ENCODE assay signal across 1 cellular context in genomic region chr5:3031733-3032378, GRCh38.
TF ChIP-seq lines count a peak whose summit lies in the region.

No MANE protein-coding gene starts in this region.

TF ChIP-seq in H1, 55 proteins besides CTCF, POLR2A, EP300 and RAD21:
- TF ChIP-seq CEBPB (IDR thresholded peaks at IDR 0.05; ENCODE audit: low read depth, low read length) (no peak), TBP (IDR thresholded peaks at IDR 0.05; ENCODE audit: low read depth, low read length) (no peak), SUZ12 (IDR thresholded peaks at IDR 0.05; ENCODE audit: low read length) (no peak), FOSL1 (IDR thresholded peaks at IDR 0.05; ENCODE audit: insufficient read depth, low read depth, low read length) (no peak), KDM4A (IDR thresholded peaks at IDR 0.05; ENCODE audit: low read depth, low read length, severe bottlenecking) (no peak), SAP30 (IDR thresholded peaks at IDR 0.05; ENCODE audit: insufficient read depth, insufficient replicate concordance, low read length) (no peak), CBX5 (IDR thresholded peaks at IDR 0.05; ENCODE audit: low read depth, low read length) (no peak), TAF1 (IDR thresholded peaks at IDR 0.05; ENCODE audit: low read depth, low read length) (no peak), EZH2 (IDR thresholded peaks at IDR 0.05; ENCODE audit: low read depth, low read length, severe bottlenecking) (no peak), RNF2 (IDR thresholded peaks at IDR 0.05; ENCODE audit: borderline replicate concordance, low read depth, low read length, missing control alignments, poor library complexity, severe bottlenecking) (no peak), TCF12 (IDR thresholded peaks at IDR 0.05; ENCODE audit: low read depth, low read length) (no peak), USF2 (IDR thresholded peaks at IDR 0.05; ENCODE audit: low read length) (no peak), NANOG (IDR thresholded peaks at IDR 0.05; ENCODE audit: insufficient read depth, low read depth, low read length, poor library complexity, severe bottlenecking) (no peak), MAFK (IDR thresholded peaks at IDR 0.05; ENCODE audit: low read depth, low read length) (no peak)
